ENCODE assay signal across 6 cellular contexts in the genomic region with DNA sequence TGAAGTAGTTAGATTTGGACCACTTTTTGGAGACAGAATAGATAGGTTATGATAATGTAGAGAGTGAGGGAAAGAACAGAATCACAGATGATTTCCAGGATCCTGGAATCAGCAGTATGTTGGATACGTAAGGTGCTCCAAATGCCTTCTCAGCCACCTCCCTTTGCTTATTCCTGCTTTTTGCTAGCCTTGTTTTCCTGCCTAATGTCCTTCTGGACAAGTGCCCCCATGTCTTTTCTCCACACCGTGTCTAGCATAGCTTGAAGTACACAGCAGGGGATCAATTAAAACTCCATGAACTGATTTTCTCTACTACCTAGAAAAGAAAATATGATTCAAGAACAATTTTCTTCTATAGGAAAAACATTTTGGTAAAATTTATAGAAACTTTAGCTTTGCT.
"Had no signal": no experiment of that assay in that cellular context is flagged by ENCODE, and none has a peak within 500 bp of the region (broad histone marks: within the 10 kb centered on the region; RNA-seq: fewer than 3 reads in every experiment).

No MANE protein-coding gene starts in this region.

- H3K4me3 Mint-ChIP-seq: GM23338, H9, IgD-negative memory B cell had no signal

- H3K27me3 Mint-ChIP-seq: IgD-negative memory B cell had no signal

- H3K9me3 Mint-ChIP-seq: GM23338, H9, IgD-negative memory B cell had no signal

- H3K4me1 Mint-ChIP-seq: GM23338, H9 had no signal

- H3K27ac Mint-ChIP-seq: GM23338, H9, IgD-negative memory B cell had no signal

- ATAC-seq: GM23338, HepG2 had no signal

- DNase-seq: H9, HCEC 1CT, KBM-7 had no signal

- H3K36me3 Mint-ChIP-seq: IgD-negative memory B cell had no signal
